36 cellular contexts compared by ENCODE assay signal in genomic region chr11:23954730-23955129, GRCh38.
"Had no signal": no experiment of that assay in that cellular context is flagged by ENCODE, and none has a peak within 500 bp of the region (broad histone marks: within the 10 kb centered on the region; RNA-seq: fewer than 3 reads in every experiment).

No MANE protein-coding gene starts in this region.

- H3K9ac ChIP-seq: KMS-11 had no signal

- H3K4me3 ChIP-seq: MG63 had no signal

- DNase-seq: Karpas-422, Kasumi-1, MG63, MV-4-11, NCI-H1048, NCI-H1092, NCI-H1092 treated with DMSO at 0.1 percent for 48 hours, NCI-H1105, NCI-H1105 treated with DMSO at 0.1 percent for 48 hours, NCI-H1417, NCI-H1417 treated with DMSO at 0.1 percent for 48 hours, NCI-H1436, NCI-H1436 treated with DMSO at 0.1 percent for 48 hours, NCI-H146, NCI-H1694, NCI-H1694 treated with DMSO at 0.1 percent for 48 hours, NCI-H187, NCI-H187 treated with DMSO at 0.1 percent for 48 hours, NCI-H1930, NCI-H2029, NCI-H2029 treated with DMSO at 0.1 percent for 48 hours, NCI-H2081, NCI-H2081 treated with DMSO at 0.1 percent for 48 hours, NCI-H2107, NCI-H2171, NCI-H2171 treated with DMSO at 0.1 percent for 48 hours, NCI-H2227 treated with DMSO at 0.1 percent for 48 hours, NCI-H226, NCI-H345, NCI-H446, NCI-H446 treated with DMSO at 0.1 percent for 48 hours, NCI-H510A, NCI-H510A treated with DMSO at 0.1 percent for 48 hours, NCI-H524, NCI-H524 treated with DMSO at 0.1 percent for 48 hours had no signal

- H3K9me3 ChIP-seq: MG63 had no signal

- H3K27me3 ChIP-seq: MG63 had no signal

- H3K27ac ChIP-seq: KMS-11 had no signal

- H3K4me2 ChIP-seq: KMS-11 had no signal

- H3K36me3 ChIP-seq: MG63 had no signal
